ENCODE assay signal across 8 cellular contexts in the genomic region with DNA sequence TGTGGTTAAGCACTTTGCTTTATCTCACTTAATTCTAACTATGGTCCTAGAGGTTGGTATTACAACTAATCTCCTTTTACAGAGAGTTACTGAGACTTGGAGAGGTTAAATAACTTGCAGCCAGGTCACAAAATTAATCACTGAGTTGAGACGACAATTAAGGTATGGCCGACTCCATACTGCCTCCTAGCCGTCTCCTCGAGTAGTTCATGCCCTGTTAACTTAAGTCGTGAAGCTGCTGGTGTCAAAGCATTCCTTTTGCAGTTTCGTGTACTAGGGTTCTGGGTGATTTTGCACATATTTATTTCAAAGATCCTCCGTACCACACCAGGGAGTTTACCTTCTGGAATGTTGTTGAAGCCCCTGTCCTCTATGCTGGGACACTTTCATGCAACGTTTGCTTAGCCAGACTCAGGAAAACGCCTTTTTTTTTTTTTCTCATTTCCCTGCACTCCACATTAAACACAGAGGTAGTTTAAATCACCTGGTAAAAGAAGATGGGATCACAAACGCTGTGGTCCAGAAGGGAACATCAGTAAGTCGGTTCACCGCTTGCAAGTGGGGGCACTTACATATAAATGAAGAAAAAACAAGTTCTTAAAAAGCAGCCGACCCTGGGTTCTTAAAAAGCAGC. TPM values are rescaled to one million over a fixed set of nuclear protein-coding genes. Genes with fewer than 3 reads are reported as not detected.
A peak's percentile ranks its signal among the peaks of the same experiment; 100 is the strongest.
DNase-seq lines count a peak whose midpoint lies in the region; ATAC-seq, FAIRE-seq and TF ChIP-seq lines count a peak whose summit lies in the region.

No MANE protein-coding gene starts in this region.

- H2AFZ ChIP-seq in DND-41 (ENCODE audit: low read depth, low read length) (peak overlapping the region; percentile 66), parathyroid adenoma (peak overlapping the region; percentile 93)

- H3K4me2 ChIP-seq in DND-41 (ENCODE audit: insufficient read depth, low read length) = peak overlapping the region; percentile 82
- H3K4me2 ChIP-seq in parathyroid adenoma (ENCODE audit: low read length) = peak overlapping the region; percentile 88

- peaks cover 32% of the 10 kb centered on the region for H3K4me1 Mint-ChIP-seq in activated naive CD4-positive, alpha-beta T cell treated with anti-CD3 and anti-CD28 coated beads, Interleukin-2, amount 10 ng/mL, durations not matched to agents 7 days and 5 days

- 0 out of 2 replicates have a peak, but pooled peaks cover 2% of the 10 kb centered on the region for H4K20me1 ChIP-seq in DND-41 (ENCODE audit: insufficient read depth, low read length)

- no peaks in the 10 kb centered on the region for H3K27me3 ChIP-seq in DND-41 (ENCODE audit: insufficient read depth, low read length, poor library complexity)
- H3K27me3 ChIP-seq in SJSA1 (replicated peaks) = no peaks in the 10 kb centered on the region
- no peaks in the 10 kb centered on the region for H3K27me3 ChIP-seq in parathyroid adenoma (ENCODE audit: control insufficient read depth, insufficient read depth, low read length)

- ATAC-seq in DND-41 (ENCODE audit: insufficient read depth, low read depth) (peak; percentile 15), GM21786 (IDR thresholded peaks at IDR 0.05; ENCODE audit: unreplicated experiment) (peak; percentile 23)

- no peaks in the 10 kb centered on the region for H3K27me3 Mint-ChIP-seq in activated naive CD4-positive, alpha-beta T cell treated with anti-CD3 and anti-CD28 coated beads, Interleukin-2, amount 10 ng/mL, durations not matched to agents 7 days and 5 days

- H3K4me1 ChIP-seq in DND-41 (ENCODE audit: insufficient read depth, low read length) = peaks cover 31% of the 10 kb centered on the region
- peaks cover 50% of the 10 kb centered on the region for H3K4me1 ChIP-seq in SJSA1 (replicated peaks)
- H3K4me1 ChIP-seq in parathyroid adenoma = no peaks in the 10 kb centered on the region

- peak overlapping the region; percentile 94 for H3K27ac ChIP-seq in DND-41 (ENCODE audit: low read length)
- peak overlapping the region; percentile 78 for H3K27ac ChIP-seq in SJSA1
- H3K27ac ChIP-seq in parathyroid adenoma = peak overlapping the region; percentile 79

- peak overlapping the region; percentile 82 for H3K4me3 Mint-ChIP-seq in activated naive CD4-positive, alpha-beta T cell treated with anti-CD3 and anti-CD28 coated beads, Interleukin-2, amount 10 ng/mL, durations not matched to agents 7 days and 5 days

- no peak for FAIRE-seq in urothelium cell line (lab: Jason Lieb, UNC)

- CTCF ChIA-PET in activated naive CD4-positive, alpha-beta T cell treated with anti-CD3 and anti-CD28 coated beads, Interleukin-2, amount 10 ng/mL, durations not matched to agents 7 days and 5 days (lab: Charles Lee) = interaction anchor here (0.6 to 1.2 kb wide), 7 partner anchors 9 to 533 kb away, joined by 3 to 8 read pairs (median 4); no protein-coding TSS in a partner anchor

- peak overlapping the region; percentile 92 for H3K27ac Mint-ChIP-seq in activated naive CD4-positive, alpha-beta T cell treated with anti-CD3 and anti-CD28 coated beads, Interleukin-2, amount 10 ng/mL, durations not matched to agents 7 days and 5 days

- peak; percentile 92 for TF ChIP-seq CTCF in DND-41 (IDR thresholded peaks at IDR 0.05; ENCODE audit: borderline replicate concordance, extremely low read depth, low read length, poor library complexity, severe bottlenecking)
- peak; percentile 51 for TF ChIP-seq CTCF in parathyroid adenoma (IDR thresholded peaks at IDR 0.05)

- no peaks in the 10 kb centered on the region for H3K9me3 ChIP-seq in DND-41 (ENCODE audit: insufficient read depth, low read length, severe bottlenecking)
- H3K9me3 ChIP-seq in SJSA1 (replicated peaks) = no peaks in the 10 kb centered on the region; the same call in 1 of the 2 replicates
- no peaks in the 10 kb centered on the region for H3K9me3 ChIP-seq in parathyroid adenoma (ENCODE audit: control insufficient read depth, low read length)

- H3K36me3 Mint-ChIP-seq in activated naive CD4-positive, alpha-beta T cell treated with anti-CD3 and anti-CD28 coated beads, Interleukin-2, amount 10 ng/mL, durations not matched to agents 7 days and 5 days = peaks cover 4% of the 10 kb centered on the region

- H3K9me3 Mint-ChIP-seq in activated naive CD4-positive, alpha-beta T cell treated with anti-CD3 and anti-CD28 coated beads, Interleukin-2, amount 10 ng/mL, durations not matched to agents 7 days and 5 days = no peaks in the 10 kb centered on the region

- peaks cover 45% of the 10 kb centered on the region for H3K79me2 ChIP-seq in DND-41 (ENCODE audit: insufficient read depth, low read length)
- peaks cover 7% of the 10 kb centered on the region for H3K79me2 ChIP-seq in parathyroid adenoma

- no peaks in the 10 kb centered on the region; the same call in 1 of the 2 replicates for H3K36me3 ChIP-seq in DND-41 (ENCODE audit: insufficient read depth, low read length)
- peaks cover 8% of the 10 kb centered on the region for H3K36me3 ChIP-seq in SJSA1
- H3K36me3 ChIP-seq in parathyroid adenoma (ENCODE audit: control insufficient read depth, insufficient read depth, low read length) = no peaks in the 10 kb centered on the region

- H3K9ac ChIP-seq in DND-41 (ENCODE audit: low read depth, low read length) (peak overlapping the region; percentile 95), parathyroid adenoma (no peak overlapping the region)

- DNase-seq in DND-41 (peak; percentile 83), LHCN-M2 (ENCODE audit: low read depth) (peak; percentile 74), SJSA1 (ENCODE audit: low read depth in 1 of 2, low spot score in 2 of 2) (peak; percentile 58), globus pallidus (ENCODE audit: low spot score) (peak; percentile 50), urothelium cell line (ENCODE audit: low spot score) (peak; percentile 59)
- peak; percentile 82 for DNase-seq in activated naive CD4-positive, alpha-beta T cell treated with anti-CD3 and anti-CD28 coated beads, Interleukin-2, amount 10 ng/mL, durations not matched to agents 7 days and 5 days

- peak overlapping the region; percentile 55 to 64 for H3K4me3 ChIP-seq in DND-41 (ENCODE audit: low read depth in 1 of 2, low read length in 2 of 2)
- H3K4me3 ChIP-seq in SJSA1 = peak overlapping the region; percentile 96
- peak overlapping the region; percentile 84 for H3K4me3 ChIP-seq in parathyroid adenoma (ENCODE audit: low read depth, low read length)

RNA-seq across cellular contexts. Expression of gene NEK7, which starts 0.6 kb away (rescaled TPM):
- 66.8 and 73.0 TPM in 2 replicates for total RNA-seq in LHCN-M2 (2014; rRNA removed)
- 18.7 TPM for polyA plus RNA-seq in LHCN-M2 (2012)
- 136 and 138 TPM in 2 replicates for total RNA-seq in SJSA1 (2014; rRNA removed; shearing (Covaris generic))

Comparison
In these comparisons a context has a peak if more than half of its experiments do, and no peak if none do; other contexts are left out.
1. Peak in every context shown above with its lines: DNase-seq, ATAC-seq, H3K4me3 ChIP-seq and H3K27ac ChIP-seq.